8 cellular contexts compared by ENCODE assay signal in the genomic region with DNA sequence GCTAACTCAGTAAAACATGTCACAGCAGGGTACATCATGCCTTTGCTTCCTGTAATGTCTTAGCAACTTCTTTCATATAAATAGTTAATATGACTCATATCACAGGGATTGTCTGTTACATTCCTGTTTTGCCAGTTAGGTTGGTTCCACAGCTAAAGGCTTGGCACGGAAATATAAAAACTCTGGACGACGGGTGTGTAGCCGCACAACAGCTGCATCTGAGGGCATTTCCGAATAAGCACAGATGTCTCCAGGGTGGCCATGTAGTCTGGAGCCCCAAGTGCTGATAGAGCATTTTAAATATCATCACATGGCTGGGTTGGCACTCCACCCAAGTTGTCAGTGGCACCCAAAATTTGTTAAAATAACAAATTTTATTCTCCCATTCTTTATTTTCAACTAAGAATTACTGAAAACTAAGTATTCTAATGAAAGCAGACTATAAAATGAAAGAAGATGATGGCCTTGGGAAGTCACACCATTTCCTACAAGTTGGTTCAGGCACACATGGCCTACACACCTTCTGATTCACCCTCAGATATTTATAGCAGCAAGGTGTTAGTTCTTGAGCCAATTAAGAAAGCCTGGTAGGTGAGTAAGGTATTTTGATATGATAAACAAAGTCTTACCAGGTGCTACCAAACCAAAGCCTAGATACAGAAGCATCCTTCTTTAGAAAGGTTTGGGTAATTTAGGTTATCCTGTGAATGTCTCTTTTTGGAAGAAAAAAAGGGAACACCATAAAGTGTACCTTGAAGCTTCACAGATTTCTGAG.
DNase-seq lines count a peak whose midpoint lies in the region; ATAC-seq and TF ChIP-seq lines count a peak whose summit lies in the region.

No MANE protein-coding gene starts in this region.

- H3K4me3 ChIP-seq in Peyer's patch (no peak overlapping the region), epithelial cell of esophagus (ENCODE audit: low read length) (no peak overlapping the region)

- no peaks in the 10 kb centered on the region for H3K36me3 ChIP-seq in Peyer's patch

- DNase-seq in Peyer's patch: peak in 1 of 3 donors; percentile 58
- peak; percentile 97 for DNase-seq in epithelial cell of esophagus (ENCODE audit: low read depth)
- DNase-seq in pulmonary artery endothelial cell (ENCODE audit: low read depth, low spot score): peak; percentile 92
- no peak for DNase-seq in DMS79 treated with DMSO at 0.1 percent for 48 hours (lab: John Stamatoyannopoulos, UW)
- no peak for DNase-seq in NCI-H1417 treated with DMSO at 0.1 percent for 48 hours (lab: John Stamatoyannopoulos, UW)
- no peak for DNase-seq in cerebellar cortex (ENCODE audit: low spot score)

- no peaks in the 10 kb centered on the region for H3K27me3 ChIP-seq in Peyer's patch

- peak overlapping the region; percentile 41 to 78 (median 60) for H3K27ac ChIP-seq in Peyer's patch

- peak; percentile 6 for ATAC-seq in GM18508 (IDR thresholded peaks at IDR 0.05; ENCODE audit: insufficient read depth, unreplicated experiment)
- ATAC-seq in HG02870 (IDR thresholded peaks at IDR 0.05; ENCODE audit: unreplicated experiment): peak; percentile 14

- no peak for TF ChIP-seq POLR2A in Peyer's patch (IDR thresholded peaks at IDR 0.05)

- H3K4me1 ChIP-seq in Peyer's patch: peaks cover 0 to 23% (median 14%) of the 10 kb centered on the region in 4 donors

- TF ChIP-seq CTCF in Peyer's patch (IDR thresholded peaks at IDR 0.05) (no peak), epithelial cell of esophagus (IDR thresholded peaks at IDR 0.05; ENCODE audit: insufficient read depth, low read depth, low read length, missing control alignments) (no peak)

- H3K9me3 ChIP-seq in Peyer's patch: no peaks in the 10 kb centered on the region

Comparison
In these comparisons a context has a peak if more than half of its experiments do, and no peak if none do; other contexts are left out.
1. DNase-seq: peak in epithelial cell of esophagus (single experiment) and pulmonary artery endothelial cell (single experiment); none in DMS79 treated with DMSO at 0.1 percent for 48 hours (single experiment), NCI-H1417 treated with DMSO at 0.1 percent for 48 hours (single experiment) and cerebellar cortex (single experiment).